1 cellular context compared by ENCODE assay signal in the genomic region with DNA sequence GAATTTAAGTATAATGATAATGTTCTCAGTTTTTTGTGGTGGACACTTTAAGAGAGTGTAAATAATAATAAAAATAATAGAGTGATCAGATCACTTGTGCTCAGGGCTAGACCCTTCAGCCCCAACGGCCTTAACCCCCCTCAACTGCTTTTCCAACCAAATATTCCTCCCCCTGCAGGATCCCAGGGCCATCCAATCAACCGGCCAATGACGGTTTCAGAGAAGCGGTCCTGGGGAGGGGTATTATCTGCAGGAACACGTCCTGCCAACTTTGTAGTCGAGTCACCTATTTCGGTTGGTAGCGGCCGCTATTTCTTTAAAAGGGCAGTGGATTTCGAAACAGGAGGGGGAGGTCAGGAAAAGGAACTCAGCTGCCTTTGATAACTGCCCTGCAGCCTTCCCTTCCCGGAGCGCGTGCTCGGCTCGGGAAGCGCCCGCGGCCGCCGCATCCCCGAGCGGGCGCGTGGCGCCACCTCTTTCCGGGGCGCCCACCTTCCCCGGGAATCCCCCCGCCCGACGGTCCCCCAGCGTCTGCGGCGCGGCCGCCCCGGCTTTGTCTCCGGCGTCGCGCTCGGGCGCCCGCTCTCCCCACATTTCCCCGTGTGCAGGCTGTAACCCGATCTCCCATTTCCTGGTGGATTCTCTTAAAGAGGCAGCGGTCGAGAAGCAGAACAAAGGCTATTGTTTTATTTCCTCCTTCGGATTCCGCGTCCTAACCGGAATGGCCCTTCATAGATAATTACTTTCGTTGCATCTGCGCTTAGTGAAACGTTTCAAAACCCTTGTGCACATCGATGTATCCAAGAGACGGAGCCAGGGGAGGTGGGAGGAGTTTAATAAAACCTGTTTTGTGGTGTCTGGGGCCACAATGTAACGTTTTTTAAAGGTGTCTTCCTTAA.
A peak's percentile ranks its signal among the peaks of the same experiment; 100 is the strongest.
TF ChIP-seq lines count a peak whose summit lies in the region.

No MANE protein-coding gene starts in this region.

TF ChIP-seq in HEK293, 187 proteins besides CTCF, POLR2A, EP300 and RAD21 (continued from another document and continues in another):
- TF ChIP-seq, protein P1, sequence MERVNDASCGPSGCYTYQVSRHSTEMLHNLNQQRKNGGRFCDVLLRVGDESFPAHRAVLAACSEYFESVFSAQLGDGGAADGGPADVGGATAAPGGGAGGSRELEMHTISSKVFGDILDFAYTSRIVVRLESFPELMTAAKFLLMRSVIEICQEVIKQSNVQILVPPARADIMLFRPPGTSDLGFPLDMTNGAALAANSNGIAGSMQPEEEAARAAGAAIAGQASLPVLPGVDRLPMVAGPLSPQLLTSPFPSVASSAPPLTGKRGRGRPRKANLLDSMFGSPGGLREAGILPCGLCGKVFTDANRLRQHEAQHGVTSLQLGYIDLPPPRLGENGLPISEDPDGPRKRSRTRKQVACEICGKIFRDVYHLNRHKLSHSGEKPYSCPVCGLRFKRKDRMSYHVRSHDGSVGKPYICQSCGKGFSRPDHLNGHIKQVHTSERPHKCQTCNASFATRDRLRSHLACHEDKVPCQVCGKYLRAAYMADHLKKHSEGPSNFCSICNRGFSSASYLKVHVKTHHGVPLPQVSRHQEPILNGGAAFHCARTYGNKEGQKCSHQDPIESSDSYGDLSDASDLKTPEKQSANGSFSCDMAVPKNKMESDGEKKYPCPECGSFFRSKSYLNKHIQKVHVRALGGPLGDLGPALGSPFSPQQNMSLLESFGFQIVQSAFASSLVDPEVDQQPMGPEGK (tag by site-specific recombination; IDR thresholded peaks at IDR 0.05): peak; percentile 64; the same call in 1 of the 2 replicates
- TF ChIP-seq ZNF837 (tag by site-specific recombination; IDR thresholded peaks at IDR 0.05) (no peak), ZNF76 (tag by site-specific recombination; IDR thresholded peaks at IDR 0.05; ENCODE audit: borderline replicate concordance, low read depth) (peak; percentile 35; the same call in 1 of the 2 replicates), ZNF426 (tag by site-specific recombination; IDR thresholded peaks at IDR 0.05) (no peak), ZNF610 (tag by site-specific recombination; IDR thresholded peaks at IDR 0.05; ENCODE audit: borderline replicate concordance) (no peak), ZNF169 (tag by site-specific recombination; IDR thresholded peaks at IDR 0.05) (no peak), ZNF132 (tag by site-specific recombination; IDR thresholded peaks at IDR 0.05; ENCODE audit: borderline replicate concordance) (no peak), GFI1B (tag by site-specific recombination; IDR thresholded peaks at IDR 0.05) (no peak), IKZF3 (tag by site-specific recombination; IDR thresholded peaks at IDR 0.05) (peak; percentile 85), SALL2 (tag by site-specific recombination; IDR thresholded peaks at IDR 0.05; ENCODE audit: borderline replicate concordance) (no peak), OSR2 (tag by site-specific recombination; IDR thresholded peaks at IDR 0.05) (no peak), ZNF623 (tag by site-specific recombination; IDR thresholded peaks at IDR 0.05) (no peak), ZNF777 (tag by site-specific recombination; IDR thresholded peaks at IDR 0.05; ENCODE audit: borderline replicate concordance) (no peak), ZNF391 (tag by site-specific recombination; IDR thresholded peaks at IDR 0.05; ENCODE audit: borderline replicate concordance, low read depth) (no peak), ZNF37A (tag by site-specific recombination; IDR thresholded peaks at IDR 0.05) (no peak), ZFP41 (tag by site-specific recombination; IDR thresholded peaks at IDR 0.05; ENCODE audit: borderline replicate concordance) (no peak), ZNF629 (tag by site-specific recombination; IDR thresholded peaks at IDR 0.05) (no peak), YY1 (tag by site-specific recombination; IDR thresholded peaks at IDR 0.05) (no peak), YY2 (tag by site-specific recombination; IDR thresholded peaks at IDR 0.05) (no peak), ZNF558 (tag by site-specific recombination; IDR thresholded peaks at IDR 0.05) (no peak), ZNF311 (tag by site-specific recombination; IDR thresholded peaks at IDR 0.05; ENCODE audit: borderline replicate concordance) (no peak), ZNF776 (tag by site-specific recombination; IDR thresholded peaks at IDR 0.05; ENCODE audit: borderline replicate concordance) (no peak), ZBTB48 (tag by site-specific recombination; IDR thresholded peaks at IDR 0.05) (no peak), ZNF292 (tag by site-specific recombination; IDR thresholded peaks at IDR 0.05; ENCODE audit: borderline replicate concordance, low read depth) (no peak), SP2 (tag by site-specific recombination; IDR thresholded peaks at IDR 0.05) (no peak; the same call in 1 of the 2 replicates)
- TF ChIP-seq, protein P2, sequence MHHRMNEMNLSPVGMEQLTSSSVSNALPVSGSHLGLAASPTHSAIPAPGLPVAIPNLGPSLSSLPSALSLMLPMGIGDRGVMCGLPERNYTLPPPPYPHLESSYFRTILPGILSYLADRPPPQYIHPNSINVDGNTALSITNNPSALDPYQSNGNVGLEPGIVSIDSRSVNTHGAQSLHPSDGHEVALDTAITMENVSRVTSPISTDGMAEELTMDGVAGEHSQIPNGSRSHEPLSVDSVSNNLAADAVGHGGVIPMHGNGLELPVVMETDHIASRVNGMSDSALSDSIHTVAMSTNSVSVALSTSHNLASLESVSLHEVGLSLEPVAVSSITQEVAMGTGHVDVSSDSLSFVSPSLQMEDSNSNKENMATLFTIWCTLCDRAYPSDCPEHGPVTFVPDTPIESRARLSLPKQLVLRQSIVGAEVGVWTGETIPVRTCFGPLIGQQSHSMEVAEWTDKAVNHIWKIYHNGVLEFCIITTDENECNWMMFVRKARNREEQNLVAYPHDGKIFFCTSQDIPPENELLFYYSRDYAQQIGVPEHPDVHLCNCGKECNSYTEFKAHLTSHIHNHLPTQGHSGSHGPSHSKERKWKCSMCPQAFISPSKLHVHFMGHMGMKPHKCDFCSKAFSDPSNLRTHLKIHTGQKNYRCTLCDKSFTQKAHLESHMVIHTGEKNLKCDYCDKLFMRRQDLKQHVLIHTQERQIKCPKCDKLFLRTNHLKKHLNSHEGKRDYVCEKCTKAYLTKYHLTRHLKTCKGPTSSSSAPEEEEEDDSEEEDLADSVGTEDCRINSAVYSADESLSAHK (tag by site-specific recombination; IDR thresholded peaks at IDR 0.05): peak; percentile 45
- TF ChIP-seq, protein P3, sequence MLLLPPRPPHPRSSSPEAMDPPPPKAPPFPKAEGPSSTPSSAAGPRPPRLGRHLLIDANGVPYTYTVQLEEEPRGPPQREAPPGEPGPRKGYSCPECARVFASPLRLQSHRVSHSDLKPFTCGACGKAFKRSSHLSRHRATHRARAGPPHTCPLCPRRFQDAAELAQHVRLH (tag by site-specific recombination; IDR thresholded peaks at IDR 0.05): no peak
- TF ChIP-seq, protein P4, sequence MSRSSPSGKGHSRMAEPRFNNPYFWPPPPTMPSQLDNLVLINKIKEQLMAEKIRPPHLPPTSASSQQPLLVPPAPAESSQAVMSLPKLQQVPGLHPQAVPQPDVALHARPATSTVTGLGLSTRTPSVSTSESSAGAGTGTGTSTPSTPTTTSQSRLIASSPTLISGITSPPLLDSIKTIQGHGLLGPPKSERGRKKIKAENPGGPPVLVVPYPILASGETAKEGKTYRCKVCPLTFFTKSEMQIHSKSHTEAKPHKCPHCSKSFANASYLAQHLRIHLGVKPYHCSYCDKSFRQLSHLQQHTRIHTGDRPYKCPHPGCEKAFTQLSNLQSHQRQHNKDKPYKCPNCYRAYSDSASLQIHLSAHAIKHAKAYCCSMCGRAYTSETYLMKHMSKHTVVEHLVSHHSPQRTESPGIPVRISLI (tag by site-specific recombination; IDR thresholded peaks at IDR 0.05): no peak
- TF ChIP-seq, protein P5, sequence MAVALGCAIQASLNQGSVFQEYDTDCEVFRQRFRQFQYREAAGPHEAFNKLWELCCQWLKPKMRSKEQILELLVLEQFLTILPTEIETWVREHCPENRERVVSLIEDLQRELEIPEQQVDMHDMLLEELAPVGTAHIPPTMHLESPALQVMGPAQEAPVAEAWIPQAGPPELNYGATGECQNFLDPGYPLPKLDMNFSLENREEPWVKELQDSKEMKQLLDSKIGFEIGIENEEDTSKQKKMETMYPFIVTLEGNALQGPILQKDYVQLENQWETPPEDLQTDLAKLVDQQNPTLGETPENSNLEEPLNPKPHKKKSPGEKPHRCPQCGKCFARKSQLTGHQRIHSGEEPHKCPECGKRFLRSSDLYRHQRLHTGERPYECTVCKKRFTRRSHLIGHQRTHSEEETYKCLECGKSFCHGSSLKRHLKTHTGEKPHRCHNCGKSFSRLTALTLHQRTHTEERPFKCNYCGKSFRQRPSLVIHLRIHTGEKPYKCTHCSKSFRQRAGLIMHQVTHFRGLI (tag by site-specific recombination; IDR thresholded peaks at IDR 0.05): no peak
- TF ChIP-seq, protein P6, sequence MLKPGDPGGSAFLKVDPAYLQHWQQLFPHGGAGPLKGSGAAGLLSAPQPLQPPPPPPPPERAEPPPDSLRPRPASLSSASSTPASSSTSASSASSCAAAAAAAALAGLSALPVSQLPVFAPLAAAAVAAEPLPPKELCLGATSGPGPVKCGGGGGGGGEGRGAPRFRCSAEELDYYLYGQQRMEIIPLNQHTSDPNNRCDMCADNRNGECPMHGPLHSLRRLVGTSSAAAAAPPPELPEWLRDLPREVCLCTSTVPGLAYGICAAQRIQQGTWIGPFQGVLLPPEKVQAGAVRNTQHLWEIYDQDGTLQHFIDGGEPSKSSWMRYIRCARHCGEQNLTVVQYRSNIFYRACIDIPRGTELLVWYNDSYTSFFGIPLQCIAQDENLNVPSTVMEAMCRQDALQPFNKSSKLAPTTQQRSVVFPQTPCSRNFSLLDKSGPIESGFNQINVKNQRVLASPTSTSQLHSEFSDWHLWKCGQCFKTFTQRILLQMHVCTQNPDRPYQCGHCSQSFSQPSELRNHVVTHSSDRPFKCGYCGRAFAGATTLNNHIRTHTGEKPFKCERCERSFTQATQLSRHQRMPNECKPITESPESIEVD (tag by site-specific recombination; IDR thresholded peaks at IDR 0.05): 0 out of 2 replicates have a peak, but pooled peaks have one; percentile 7
- TF ChIP-seq, protein P7, sequence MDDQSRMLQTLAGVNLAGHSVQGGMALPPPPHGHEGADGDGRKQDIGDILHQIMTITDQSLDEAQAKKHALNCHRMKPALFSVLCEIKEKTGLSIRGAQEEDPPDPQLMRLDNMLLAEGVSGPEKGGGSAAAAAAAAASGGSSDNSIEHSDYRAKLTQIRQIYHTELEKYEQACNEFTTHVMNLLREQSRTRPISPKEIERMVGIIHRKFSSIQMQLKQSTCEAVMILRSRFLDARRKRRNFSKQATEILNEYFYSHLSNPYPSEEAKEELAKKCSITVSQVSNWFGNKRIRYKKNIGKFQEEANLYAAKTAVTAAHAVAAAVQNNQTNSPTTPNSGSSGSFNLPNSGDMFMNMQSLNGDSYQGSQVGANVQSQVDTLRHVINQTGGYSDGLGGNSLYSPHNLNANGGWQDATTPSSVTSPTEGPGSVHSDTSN (CRISPR knock-in tag; IDR thresholded peaks at IDR 0.05): no peak
- TF ChIP-seq, protein P8, sequence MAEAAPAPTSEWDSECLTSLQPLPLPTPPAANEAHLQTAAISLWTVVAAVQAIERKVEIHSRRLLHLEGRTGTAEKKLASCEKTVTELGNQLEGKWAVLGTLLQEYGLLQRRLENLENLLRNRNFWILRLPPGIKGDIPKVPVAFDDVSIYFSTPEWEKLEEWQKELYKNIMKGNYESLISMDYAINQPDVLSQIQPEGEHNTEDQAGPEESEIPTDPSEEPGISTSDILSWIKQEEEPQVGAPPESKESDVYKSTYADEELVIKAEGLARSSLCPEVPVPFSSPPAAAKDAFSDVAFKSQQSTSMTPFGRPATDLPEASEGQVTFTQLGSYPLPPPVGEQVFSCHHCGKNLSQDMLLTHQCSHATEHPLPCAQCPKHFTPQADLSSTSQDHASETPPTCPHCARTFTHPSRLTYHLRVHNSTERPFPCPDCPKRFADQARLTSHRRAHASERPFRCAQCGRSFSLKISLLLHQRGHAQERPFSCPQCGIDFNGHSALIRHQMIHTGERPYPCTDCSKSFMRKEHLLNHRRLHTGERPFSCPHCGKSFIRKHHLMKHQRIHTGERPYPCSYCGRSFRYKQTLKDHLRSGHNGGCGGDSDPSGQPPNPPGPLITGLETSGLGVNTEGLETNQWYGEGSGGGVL (tag by site-specific recombination; IDR thresholded peaks at IDR 0.05): no peak; the same call in 1 of the 2 replicates
- TF ChIP-seq, protein P9, sequence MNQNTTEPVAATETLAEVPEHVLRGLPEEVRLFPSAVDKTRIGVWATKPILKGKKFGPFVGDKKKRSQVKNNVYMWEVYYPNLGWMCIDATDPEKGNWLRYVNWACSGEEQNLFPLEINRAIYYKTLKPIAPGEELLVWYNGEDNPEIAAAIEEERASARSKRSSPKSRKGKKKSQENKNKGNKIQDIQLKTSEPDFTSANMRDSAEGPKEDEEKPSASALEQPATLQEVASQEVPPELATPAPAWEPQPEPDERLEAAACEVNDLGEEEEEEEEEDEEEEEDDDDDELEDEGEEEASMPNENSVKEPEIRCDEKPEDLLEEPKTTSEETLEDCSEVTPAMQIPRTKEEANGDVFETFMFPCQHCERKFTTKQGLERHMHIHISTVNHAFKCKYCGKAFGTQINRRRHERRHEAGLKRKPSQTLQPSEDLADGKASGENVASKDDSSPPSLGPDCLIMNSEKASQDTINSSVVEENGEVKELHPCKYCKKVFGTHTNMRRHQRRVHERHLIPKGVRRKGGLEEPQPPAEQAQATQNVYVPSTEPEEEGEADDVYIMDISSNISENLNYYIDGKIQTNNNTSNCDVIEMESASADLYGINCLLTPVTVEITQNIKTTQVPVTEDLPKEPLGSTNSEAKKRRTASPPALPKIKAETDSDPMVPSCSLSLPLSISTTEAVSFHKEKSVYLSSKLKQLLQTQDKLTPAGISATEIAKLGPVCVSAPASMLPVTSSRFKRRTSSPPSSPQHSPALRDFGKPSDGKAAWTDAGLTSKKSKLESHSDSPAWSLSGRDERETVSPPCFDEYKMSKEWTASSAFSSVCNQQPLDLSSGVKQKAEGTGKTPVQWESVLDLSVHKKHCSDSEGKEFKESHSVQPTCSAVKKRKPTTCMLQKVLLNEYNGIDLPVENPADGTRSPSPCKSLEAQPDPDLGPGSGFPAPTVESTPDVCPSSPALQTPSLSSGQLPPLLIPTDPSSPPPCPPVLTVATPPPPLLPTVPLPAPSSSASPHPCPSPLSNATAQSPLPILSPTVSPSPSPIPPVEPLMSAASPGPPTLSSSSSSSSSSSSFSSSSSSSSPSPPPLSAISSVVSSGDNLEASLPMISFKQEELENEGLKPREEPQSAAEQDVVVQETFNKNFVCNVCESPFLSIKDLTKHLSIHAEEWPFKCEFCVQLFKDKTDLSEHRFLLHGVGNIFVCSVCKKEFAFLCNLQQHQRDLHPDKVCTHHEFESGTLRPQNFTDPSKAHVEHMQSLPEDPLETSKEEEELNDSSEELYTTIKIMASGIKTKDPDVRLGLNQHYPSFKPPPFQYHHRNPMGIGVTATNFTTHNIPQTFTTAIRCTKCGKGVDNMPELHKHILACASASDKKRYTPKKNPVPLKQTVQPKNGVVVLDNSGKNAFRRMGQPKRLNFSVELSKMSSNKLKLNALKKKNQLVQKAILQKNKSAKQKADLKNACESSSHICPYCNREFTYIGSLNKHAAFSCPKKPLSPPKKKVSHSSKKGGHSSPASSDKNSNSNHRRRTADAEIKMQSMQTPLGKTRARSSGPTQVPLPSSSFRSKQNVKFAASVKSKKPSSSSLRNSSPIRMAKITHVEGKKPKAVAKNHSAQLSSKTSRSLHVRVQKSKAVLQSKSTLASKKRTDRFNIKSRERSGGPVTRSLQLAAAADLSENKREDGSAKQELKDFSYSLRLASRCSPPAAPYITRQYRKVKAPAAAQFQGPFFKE (tag by site-specific recombination; IDR thresholded peaks at IDR 0.05; ENCODE audit: borderline replicate concordance): no peak
